In the genomic region with DNA sequence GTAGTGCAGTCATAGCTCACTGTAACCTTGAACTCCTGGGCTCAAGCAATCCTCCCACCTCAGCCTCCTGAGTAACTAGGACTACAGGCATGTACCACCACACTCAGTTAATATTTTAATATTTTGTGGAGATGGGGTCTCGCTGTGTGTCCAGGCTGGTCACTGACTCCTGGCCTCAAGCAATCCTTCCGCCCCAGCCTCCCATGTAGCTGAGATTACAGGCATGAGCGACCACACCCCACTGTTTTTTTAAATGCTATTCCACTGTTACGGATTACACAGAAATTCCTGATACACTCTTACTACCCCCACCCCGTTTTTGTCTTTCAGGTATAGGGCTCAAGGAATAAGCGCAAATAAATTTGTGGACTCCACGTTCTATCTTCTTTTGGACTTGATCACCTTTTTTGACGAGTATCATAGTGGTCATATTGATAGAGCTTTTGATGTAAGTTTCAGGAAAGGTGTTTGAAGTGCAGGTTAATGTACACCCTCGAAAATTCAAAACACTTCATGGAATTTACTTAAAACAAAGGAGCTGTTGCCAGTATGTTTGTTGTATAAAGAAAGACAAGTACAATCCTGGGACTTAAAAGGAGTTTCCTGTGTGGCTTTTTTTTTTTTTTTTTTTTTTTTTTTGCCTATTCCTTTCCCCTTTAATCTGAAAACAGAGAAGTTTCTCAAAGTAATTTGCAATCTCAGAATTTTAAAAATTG, we compare ENCODE assay signal across 24 cellular contexts. TPM values are rescaled to one million over a fixed set of nuclear protein-coding genes. Genes with fewer than 3 reads are reported as not detected.
DNase-seq lines count a peak whose midpoint lies in the region; ATAC-seq, FAIRE-seq and TF ChIP-seq lines count a peak whose summit lies in the region.
"Had no signal": no experiment of that assay in that cellular context is flagged by ENCODE, and none has a peak within 500 bp of the region (broad histone marks: within the 10 kb centered on the region; RNA-seq: fewer than 3 reads in every experiment).

No MANE protein-coding gene starts in this region.

- no TSS peak for BruUV-seq in HepG2 (replicated peaks; lab: Mats Ljungman, UMichigan)

- H3K36me3 Mint-ChIP-seq in osteocyte (ENCODE audit: unreplicated experiment), result peaks cover 62% of the 10 kb centered on the region

- H3K4me3 ChIP-seq in HepG2 (replicated peaks in 1 of 3; ENCODE audit: insufficient read depth in 1 of 3, low read depth in 2 of 3, low read length in 3 of 3) (no peak overlapping the region), right lobe of liver (no peak overlapping the region), left lung (no peak overlapping the region)
- H3K4me3 ChIP-seq: BLaER1 had no signal

- in situ Hi-C loops in HepG2 (cut with HindIII; ENCODE audit: extremely low pct_ligation_motif_present, low pct_unique_long_range_greater_than_20kb), result no loop called here

- peak in 1 of 2 experiments; percentile 80; a peak in 2 of 4 replicates for TF ChIP-seq EP300 in HepG2 (IDR thresholded peaks at IDR 0.05; ENCODE audit: low read depth in 2 of 2, low read length in 2 of 2)
- no peak; the same call in 1 of the 2 replicates for TF ChIP-seq EP300 in HepG2 (CRISPR knock-in tag; IDR thresholded peaks at IDR 0.05; ENCODE audit: borderline replicate concordance)

- peak; percentile 77 for FAIRE-seq in HepG2 (lab: Jason Lieb, UNC)
- FAIRE-seq: D721Med, G401.6, GM12891, GM18507, HTR-8/SVneo had no signal

- peak overlapping the region; percentile 51 for H3K9ac ChIP-seq in HepG2 (ENCODE audit: insufficient read depth, low read depth, low read length)
- H3K9ac ChIP-seq: BLaER1 had no signal

- 50% methylated on average over 9 of the region's 9 CpGs for WGBS in HepG2 (ENCODE audit: low lambda C conversion rate)
- WGBS in right lobe of liver (ENCODE audit: insufficient coverage, low coverage, low lambda C conversion rate, missing lambda C conversion rate), result 79% methylated on average over 8 of the region's 9 CpGs

- no peaks in the 10 kb centered on the region for H3K9me3 ChIP-seq in HepG2 (ENCODE audit: low read length)
- no peaks in the 10 kb centered on the region for H3K9me3 ChIP-seq in right lobe of liver
- no peaks in the 10 kb centered on the region for H3K9me3 ChIP-seq in left lung
- H3K9me3 ChIP-seq: BLaER1 had no signal

- TF ChIP-seq CTCF in HepG2 (CRISPR knock-in tag; IDR thresholded peaks at IDR 0.05) (no peak), right lobe of liver (IDR thresholded peaks at IDR 0.05) (no peak), left lung (IDR thresholded peaks at IDR 0.05) (no peak), osteocyte (IDR thresholded peaks at IDR 0.05) (no peak)

- H3K27ac ChIP-seq in HepG2 (ENCODE audit: extremely low read length, insufficient read depth, low read length), result peak overlapping the region; percentile 75
- H3K27ac ChIP-seq in right lobe of liver, result no peak overlapping the region
- peak overlapping the region in 1 of 2 donors; percentile 5 for H3K27ac ChIP-seq in left lung
- H3K27ac ChIP-seq: BLaER1 had no signal

- peaks cover 76% of the 10 kb centered on the region for H3K4me1 ChIP-seq in HepG2 (ENCODE audit: insufficient read depth, low read length)
- no peaks in the 10 kb centered on the region for H3K4me1 ChIP-seq in right lobe of liver
- H3K4me1 ChIP-seq in left lung, result peaks cover 2 to 8% of the 10 kb centered on the region in 2 donors

- H3K4me1 Mint-ChIP-seq in osteocyte (ENCODE audit: unreplicated experiment), result peaks cover 65% of the 10 kb centered on the region
- H3K4me1 Mint-ChIP-seq: CD14-positive monocyte had no signal

- H3K27ac Mint-ChIP-seq in osteocyte (ENCODE audit: unreplicated experiment), result peak overlapping the region; percentile 85
- H3K27ac Mint-ChIP-seq: HFFc6 had no signal

- no peak for TF ChIP-seq RAD21 in HepG2 (CRISPR knock-in tag; IDR thresholded peaks at IDR 0.05)

- intact Hi-C loops in HepG2 (cut with micrococcal nuclease; ENCODE audit: unreplicated experiment), result loop anchor here (1.0 to 2.0 kb wide), 2 partner anchors 11 to 24 kb away; no protein-coding TSS in a partner anchor
- intact Hi-C loops in right lobe of liver (cut with DNase I), result no loop called here
- intact Hi-C loops in left lung (cut with DNase I), result no loop called here

- peak; percentile 85 for DNase-seq in HepG2 (ENCODE audit: low spot score)
- no peak for DNase-seq in right lobe of liver
- DNase-seq in left lung, result no peak
- no peak for DNase-seq in osteocyte (ENCODE audit: extremely low spot score, unreplicated experiment)
- no peak for DNase-seq in cortex of kidney (lab: John Stamatoyannopoulos, UW)
- DNase-seq: 8988T; CD4-positive, alpha-beta memory T cell; COR-L47; GOT3; H7; HFFc6 had no signal

- H3K79me2 ChIP-seq in HepG2 (ENCODE audit: insufficient read depth, low read length), result no peaks in the 10 kb centered on the region

- no peak overlapping the region for H2AFZ ChIP-seq in HepG2 (ENCODE audit: low read length)

- H3K27me3 ChIP-seq in HepG2 (ENCODE audit: control insufficient read depth in 1 of 2, insufficient read depth in 2 of 2, low read length in 2 of 2) (no peaks in the 10 kb centered on the region), right lobe of liver (no peaks in the 10 kb centered on the region), left lung (no peaks in the 10 kb centered on the region)
- H3K27me3 ChIP-seq: BLaER1 had no signal

- H4K20me1 ChIP-seq in HepG2 (ENCODE audit: insufficient read depth, low read length), result no peaks in the 10 kb centered on the region

- CTCF ChIA-PET in HepG2 (lab: Yijun Ruan, JAX; ENCODE audit: low intra/inter-chr PET ratio, low total read pairs), result no interaction called here

- H3K4me2 ChIP-seq in HepG2 (ENCODE audit: low read depth, low read length), result peak overlapping the region; percentile 39
- H3K4me2 ChIP-seq: BLaER1 had no signal

- H3K27me3 Mint-ChIP-seq in osteocyte (ENCODE audit: unreplicated experiment), result no peaks in the 10 kb centered on the region
- H3K27me3 Mint-ChIP-seq: CD4-positive, alpha-beta memory T cell; IgD-negative memory B cell had no signal

- peaks cover 14 to 57% of the 10 kb centered on the region in 2 experiments for H3K36me3 ChIP-seq in HepG2 (replicated peaks in 1 of 2; ENCODE audit: control insufficient read depth in 1 of 2, insufficient read depth in 2 of 2, low read length in 2 of 2)
- peaks cover 0 to 8% (median 7%) of the 10 kb centered on the region in 4 donors for H3K36me3 ChIP-seq in right lobe of liver
- peaks cover 0 to 96% of the 10 kb centered on the region in 2 donors for H3K36me3 ChIP-seq in left lung

- ATAC-seq in HepG2 (peak; percentile 82), right lobe of liver (no peak), left lung (peak; percentile 38), GM18502 (IDR thresholded peaks at IDR 0.05; ENCODE audit: poor library complexity, unreplicated experiment) (no peak), GM21367 (IDR thresholded peaks at IDR 0.05; ENCODE audit: unreplicated experiment) (no peak)
- ATAC-seq: HCT116 had no signal

- no peaks in the 10 kb centered on the region for H3K9me3 Mint-ChIP-seq in osteocyte (ENCODE audit: unreplicated experiment)
- H3K9me3 Mint-ChIP-seq: CD14-positive monocyte; CD4-positive, alpha-beta memory T cell; HFFc6; IgD-negative memory B cell had no signal

- no peak overlapping the region for H3K4me3 Mint-ChIP-seq in osteocyte (ENCODE audit: unreplicated experiment)
- H3K4me3 Mint-ChIP-seq: CD14-positive monocyte; CD4-positive, alpha-beta memory T cell; HFFc6; IgD-negative memory B cell had no signal

- POLR2A ChIA-PET in HepG2 (lab: Yijun Ruan, JAX), result interaction anchor here (1.2 to 3.7 kb wide), 7 partner anchors 9 to 93 kb away, joined by 3 to 44 read pairs (median 4); no protein-coding TSS in a partner anchor

- TF ChIP-seq POLR2A in HepG2 (IDR thresholded peaks at IDR 0.05; ENCODE audit: insufficient read depth in 1 of 2, low read depth in 2 of 2, low read length in 2 of 2), result no peak
- no peak for TF ChIP-seq POLR2A in right lobe of liver (IDR thresholded peaks at IDR 0.05)

TF ChIP-seq in HepG2, 621 proteins besides CTCF, POLR2A, EP300 and RAD21 (continues in another document):
- TF ChIP-seq ZNF460 (CRISPR knock-in tag; IDR thresholded peaks at IDR 0.05; ENCODE audit: borderline replicate concordance) (peak; percentile 46; the same call in 1 of the 2 replicates), THAP11 (CRISPR knock-in tag; IDR thresholded peaks at IDR 0.05) (no peak), FOXA3 (CRISPR knock-in tag; IDR thresholded peaks at IDR 0.05) (peak; percentile 71)
- TF ChIP-seq, protein P1, sequence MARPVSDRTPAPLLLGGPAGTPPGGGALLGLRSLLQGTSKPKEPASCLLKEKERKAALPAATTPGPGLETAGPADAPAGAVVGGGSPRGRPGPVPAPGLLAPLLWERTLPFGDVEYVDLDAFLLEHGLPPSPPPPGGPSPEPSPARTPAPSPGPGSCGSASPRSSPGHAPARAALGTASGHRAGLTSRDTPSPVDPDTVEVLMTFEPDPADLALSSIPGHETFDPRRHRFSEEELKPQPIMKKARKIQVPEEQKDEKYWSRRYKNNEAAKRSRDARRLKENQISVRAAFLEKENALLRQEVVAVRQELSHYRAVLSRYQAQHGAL (CRISPR knock-in tag; IDR thresholded peaks at IDR 0.05; ENCODE audit: not compliant biosample characterization), result no peak

RNA-seq across cellular contexts. Expression of gene SLC12A3, which starts 26.2 kb away (rescaled TPM):
- total RNA-seq in HepG2 (2016; rRNA removed; fragmentation: Illumina TruSeq; extraction: Trizol) (not detected in 2 replicates), right lobe of liver (not detected), left lung (not detected), osteocyte (not detected in 2 replicates)
- total RNA-seq in HepG2 (2016; cell fraction: cytosol; rRNA removed; fragmentation: Illumina TruSeq; extraction: Trizol; ENCODE audit: low read depth), result 0.35 TPM in 1 of 2 replicates, not detected in the other
- not detected in 2 replicates for total RNA-seq in HepG2 (2016; cell fraction: insoluble cytoplasmic fraction; rRNA removed; fragmentation: Illumina TruSeq; extraction: Trizol)
- total RNA-seq in HepG2 (2016; cell fraction: membrane; rRNA removed; fragmentation: Illumina TruSeq; extraction: Trizol), result 0.07 and 0.40 TPM in 2 replicates
- total RNA-seq in HepG2 (2016; cell fraction: nucleus; rRNA removed; fragmentation: Illumina TruSeq; extraction: Trizol), result not detected in 2 replicates
- polyA plus RNA-seq in HepG2 (2011; rRNA removed), result 5.1 and 6.2 TPM in 2 replicates
- polyA plus RNA-seq in HepG2 (2011; cell fraction: cytosol; rRNA removed), result 1.6 and 1.7 TPM in 2 replicates
- 21.0 and 30.1 TPM in 2 replicates for polyA plus RNA-seq in HepG2 (2011; cell fraction: nucleus; rRNA removed)
- 1.9 and 3.9 TPM in 2 replicates for polyA plus RNA-seq in HepG2 (2012)
- not detected in 2 replicates for polyA plus RNA-seq in HepG2 (2016; cell fraction: cytosol; fragmentation: Illumina TruSeq; extraction: Trizol; ENCODE audit: low read depth)
- polyA plus RNA-seq in HepG2 (2016; cell fraction: insoluble cytoplasmic fraction; fragmentation: Illumina TruSeq; extraction: Trizol; ENCODE audit: low read depth), result not detected in 2 replicates
- not detected in 2 replicates for polyA plus RNA-seq in HepG2 (2016; cell fraction: membrane; fragmentation: Illumina TruSeq; extraction: Trizol; ENCODE audit: low read depth)
- not detected in 2 replicates for polyA plus RNA-seq in HepG2 (2016; cell fraction: nucleus; fragmentation: Illumina TruSeq; extraction: Trizol; ENCODE audit: insufficient read depth, low read depth)
- polyA minus RNA-seq in HepG2 (2011; rRNA and poly(A)+ RNA removed; ENCODE audit: low replicate concordance), result 8.9 and 232 TPM in 2 replicates
- polyA minus RNA-seq in HepG2 (2011; cell fraction: cytosol; rRNA and poly(A)+ RNA removed), result 2.2 and 2.3 TPM in 2 replicates
- polyA minus RNA-seq in HepG2 (2011; cell fraction: nucleus; rRNA and poly(A)+ RNA removed), result 7.0 and 7.5 TPM in 2 replicates
- total RNA-seq: A673; CD4-positive, alpha-beta memory T cell; H7; HFFc6 had no signal
- polyA plus RNA-seq: AG04450; CD14-positive monocyte; CD4-positive, alpha-beta memory T cell had no signal

Comparison
In these comparisons a context has a peak if more than half of its experiments do, and no peak if none do; other contexts are left out.
1. ATAC-seq: peak in HepG2 (single experiment) and left lung (single experiment); none in right lobe of liver (0 of 4), GM18502 (single experiment) and GM21367 (single experiment).